ENCODE assay signal across 1 cellular context in genomic region chr14:24892730-24893059, GRCh38.
TF ChIP-seq lines count a peak whose summit lies in the region.

No MANE protein-coding gene starts in this region.

TF ChIP-seq in GM23338, 12 proteins besides CTCF, POLR2A, EP300 and RAD21 (continued from another document):
- TF ChIP-seq ZNF462 (CRISPR knock-in tag; IDR thresholded peaks at IDR 0.05) (no peak), JUNB (IDR thresholded peaks at IDR 0.05; ENCODE audit: unreplicated experiment) (no peak), ZNF331 (CRISPR knock-in tag; IDR thresholded peaks at IDR 0.05; ENCODE audit: low read depth) (no peak)
